ENCODE assay signal across 1 cellular context in the genomic region with DNA sequence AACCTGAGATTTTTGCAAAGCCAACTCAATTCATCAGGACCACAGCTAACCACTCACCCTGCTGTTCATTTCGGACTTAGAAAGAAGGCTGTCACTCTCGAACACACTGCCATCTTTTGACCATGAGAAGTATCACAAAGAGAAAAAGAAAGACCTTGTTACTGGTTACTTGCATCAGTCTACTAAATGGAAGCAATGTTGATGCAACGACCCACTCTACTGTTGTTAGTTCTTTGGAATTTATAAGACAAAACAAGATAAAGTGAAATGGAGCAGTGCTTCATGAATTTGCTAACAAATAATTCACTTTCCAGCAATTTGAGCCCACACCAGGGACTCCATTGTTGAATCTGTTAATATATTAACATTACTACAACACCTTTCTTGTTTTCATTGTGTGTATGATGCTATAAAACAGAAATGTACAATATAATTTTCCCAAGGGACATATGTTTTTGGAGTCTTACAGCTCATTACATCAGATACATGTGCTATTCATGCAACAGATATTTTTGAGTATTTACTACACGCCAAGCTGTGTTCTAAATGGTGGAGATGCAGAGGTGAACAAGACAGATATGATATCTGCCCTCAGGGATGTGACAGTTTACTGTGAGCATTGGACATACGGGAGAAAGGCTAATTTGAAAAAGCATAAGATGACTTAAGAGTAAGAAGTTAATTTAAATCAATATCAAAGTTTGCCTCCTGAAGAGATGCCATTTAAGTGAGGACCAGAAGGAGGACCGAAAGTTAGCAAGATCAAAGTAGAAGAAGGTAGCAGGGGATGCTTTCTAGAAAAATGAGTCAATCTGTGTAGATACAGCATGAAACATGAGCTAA.
TF ChIP-seq lines count a peak whose summit lies in the region.

No MANE protein-coding gene starts in this region.

TF ChIP-seq in GM12878, 131 proteins besides CTCF, POLR2A, EP300 and RAD21 (continued from another document):
- TF ChIP-seq, protein P1, sequence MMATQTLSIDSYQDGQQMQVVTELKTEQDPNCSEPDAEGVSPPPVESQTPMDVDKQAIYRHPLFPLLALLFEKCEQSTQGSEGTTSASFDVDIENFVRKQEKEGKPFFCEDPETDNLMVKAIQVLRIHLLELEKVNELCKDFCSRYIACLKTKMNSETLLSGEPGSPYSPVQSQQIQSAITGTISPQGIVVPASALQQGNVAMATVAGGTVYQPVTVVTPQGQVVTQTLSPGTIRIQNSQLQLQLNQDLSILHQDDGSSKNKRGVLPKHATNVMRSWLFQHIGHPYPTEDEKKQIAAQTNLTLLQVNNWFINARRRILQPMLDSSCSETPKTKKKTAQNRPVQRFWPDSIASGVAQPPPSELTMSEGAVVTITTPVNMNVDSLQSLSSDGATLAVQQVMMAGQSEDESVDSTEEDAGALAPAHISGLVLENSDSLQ (IDR thresholded peaks at IDR 0.05): peak; percentile 67; the same call in 1 of the 2 replicates
- peak; percentile 72; the same call in 1 of the 2 replicates for TF ChIP-seq SMC3 (IDR thresholded peaks at IDR 0.05; ENCODE audit: borderline replicate concordance, low read length)
